In genomic region chr12:76762556-76762955, GRCh38 we compare ENCODE assay signal across 10 cellular contexts. TPM values are rescaled to one million over a fixed set of nuclear protein-coding genes. Genes with fewer than 3 reads are reported as not detected.
DNase-seq lines count a peak whose midpoint lies in the region; ATAC-seq and TF ChIP-seq lines count a peak whose summit lies in the region.
"Had no signal": no experiment of that assay in that cellular context is flagged by ENCODE, and none has a peak within 500 bp of the region (broad histone marks: within the 10 kb centered on the region; RNA-seq: fewer than 3 reads in every experiment).

No MANE protein-coding gene starts in this region.

- H3K4me1 ChIP-seq in BLaER1 (peaks cover 34% of the 10 kb centered on the region), HEK293 (ENCODE audit: control insufficient read depth, insufficient read depth, low read length) (no peaks in the 10 kb centered on the region)

- ATAC-seq in naive B cell (ENCODE audit: low read depth in 2 of 2), result no peak
- ATAC-seq in HG03159 (IDR thresholded peaks at IDR 0.05; ENCODE audit: unreplicated experiment), result no peak
- ATAC-seq in GM18498 (IDR thresholded peaks at IDR 0.05; ENCODE audit: unreplicated experiment), result no peak
- ATAC-seq: left lung had no signal

- H3K36me3 Mint-ChIP-seq in brain (peaks cover 11% of the 10 kb centered on the region), naive B cell (no peaks in the 10 kb centered on the region)

- H3K4me3 ChIP-seq in BLaER1 (peak overlapping the region; percentile 73), HEK293 (ENCODE audit: low read depth, low read length) (no peak overlapping the region)

- TF ChIP-seq CTCF in HEK293 (tag by site-specific recombination; IDR thresholded peaks at IDR 0.05), result no peak
- TF ChIP-seq CTCF in brain (conservative IDR thresholded peaks at IDR 0.05), result no peak

- H3K36me3 ChIP-seq in BLaER1 (no peaks in the 10 kb centered on the region), HEK293 (ENCODE audit: control insufficient read depth in 2 of 2, insufficient read depth in 1 of 2, low read length in 2 of 2) (no peaks in the 10 kb centered on the region)
- H3K36me3 ChIP-seq: brain microvascular endothelial cell, left lung had no signal

- H3K9me3 ChIP-seq in BLaER1, result no peaks in the 10 kb centered on the region
- no peaks in the 10 kb centered on the region for H3K9me3 ChIP-seq in HEK293 (ENCODE audit: control insufficient read depth, insufficient read depth, low read depth, low read length)
- H3K9me3 ChIP-seq: left lung had no signal

- peak overlapping the region; percentile 97; the same call in 1 of the 2 replicates for H3K9ac ChIP-seq in BLaER1

- H4K20me1 ChIP-seq in BLaER1, result peaks cover 30% of the 10 kb centered on the region

- DNase-seq in naive B cell (no peak), NCI-H1092 treated with DMSO at 0.1 percent for 48 hours (lab: John Stamatoyannopoulos, UW) (no peak), glomerular visceral epithelial cell (ENCODE audit: extremely low spot score) (no peak)
- DNase-seq: brain microvascular endothelial cell had no signal

- H3K9me3 Mint-ChIP-seq in brain, result peaks cover 0 to 14% (median 3%) of the 10 kb centered on the region in 5 experiments
- no peaks in the 10 kb centered on the region for H3K9me3 Mint-ChIP-seq in naive B cell

- H3K4me2 ChIP-seq in BLaER1, result peak overlapping the region; percentile 81

- H3K4me1 Mint-ChIP-seq in brain, result peaks cover 38% of the 10 kb centered on the region
- H3K4me1 Mint-ChIP-seq in naive B cell, result peaks cover 24 to 41% (median 33%) of the 10 kb centered on the region in 3 donors

- H3K27me3 ChIP-seq in BLaER1, result no peaks in the 10 kb centered on the region
- H3K27me3 ChIP-seq: brain microvascular endothelial cell, left lung had no signal

- CTCF ChIA-PET in HEK293 (lab: Yijun Ruan, JAX), result interaction anchor here (0.6 to 1.1 kb wide), 5 partner anchors 8 to 73 kb away, joined by 3 to 4 read pairs (median 3); no protein-coding TSS in a partner anchor

- H3K27me3 Mint-ChIP-seq in brain (no peaks in the 10 kb centered on the region), naive B cell (peaks cover 0 to 5% (median 0%) of the 10 kb centered on the region in 3 donors)

- H3K4me3 Mint-ChIP-seq in brain (peak overlapping the region; percentile 83 to 97 (median 92)), naive B cell (peak overlapping the region in 7 of 8 donors; percentile 94 to 98 (median 98))

- POLR2A ChIA-PET in HEK293 (lab: Yijun Ruan, JAX), result interaction anchor here (1.5 kb wide), 1 partner anchor 42 kb away, joined by 12 read pairs; no protein-coding TSS in a partner anchor

- H3K27ac ChIP-seq in BLaER1 (peak overlapping the region; percentile 95), HEK293 (ENCODE audit: extremely low read depth, low read depth, low read length) (no peak overlapping the region; the same call in 1 of the 2 replicates)
- H3K27ac ChIP-seq: brain microvascular endothelial cell had no signal

- peak overlapping the region; percentile 77 to 99 (median 82) for H3K27ac Mint-ChIP-seq in brain
- peak overlapping the region in 2 of 6 donors; percentile 27 to 96 for H3K27ac Mint-ChIP-seq in naive B cell

TF ChIP-seq in HEK293, 187 proteins besides CTCF, POLR2A, EP300 and RAD21:
- TF ChIP-seq ZNF621 (tag by site-specific recombination; IDR thresholded peaks at IDR 0.05), result no peak
- no peak for TF ChIP-seq PRDM10 (tag by site-specific recombination; IDR thresholded peaks at IDR 0.05)
- TF ChIP-seq OSR2 (tag by site-specific recombination; IDR thresholded peaks at IDR 0.05), result peak; percentile 50; the same call in 1 of the 2 replicates
- TF ChIP-seq ZNF529 (tag by site-specific recombination; IDR thresholded peaks at IDR 0.05; ENCODE audit: insufficient replicate concordance), result no peak
- TF ChIP-seq SP2 (tag by site-specific recombination; IDR thresholded peaks at IDR 0.05), result peak; percentile 53; the same call in 1 of the 2 replicates
- 0 out of 2 replicates have a peak, but pooled peaks have one; percentile 3 for TF ChIP-seq ZNF391 (tag by site-specific recombination; IDR thresholded peaks at IDR 0.05; ENCODE audit: borderline replicate concordance, low read depth)
- 0 out of 2 replicates have a peak, but pooled peaks have one; percentile 36 for TF ChIP-seq IKZF3 (tag by site-specific recombination; IDR thresholded peaks at IDR 0.05)
- TF ChIP-seq ZNF785 (tag by site-specific recombination; IDR thresholded peaks at IDR 0.05), result no peak
- TF ChIP-seq ZNF138 (tag by site-specific recombination; IDR thresholded peaks at IDR 0.05; ENCODE audit: borderline replicate concordance), result no peak
- TF ChIP-seq ZNF548 (tag by site-specific recombination; IDR thresholded peaks at IDR 0.05), result no peak
- no peak for TF ChIP-seq ZNF654 (tag by site-specific recombination; IDR thresholded peaks at IDR 0.05; ENCODE audit: low read depth)
TF ChIP-seq in HEK293: peak in this region for 4.

RNA-seq across cellular contexts. Expression of gene ZDHHC17, which starts 1.4 kb away (rescaled TPM):
- polyA plus RNA-seq in brain (ENCODE audit: insufficient read depth, low read depth, low replicate concordance), result 6.0 TPM
- polyA plus RNA-seq in naive B cell (ENCODE audit: low read depth in 6 of 6), result 10 to 100 TPM; 12.2 to 25.8 (median 16.0) TPM
